Comparison of ENCODE assay signal across 12 cellular contexts in genomic region chr18:28365406-28365805, GRCh38.
DNase-seq lines count a peak whose midpoint lies in the region; FAIRE-seq and TF ChIP-seq lines count a peak whose summit lies in the region.
"Had no signal": no experiment of that assay in that cellular context is flagged by ENCODE, and none has a peak within 500 bp of the region (broad histone marks: within the 10 kb centered on the region; RNA-seq: fewer than 3 reads in every experiment).

No MANE protein-coding gene starts in this region.

- TF ChIP-seq POLR2A in endothelial cell of umbilical vein (IDR thresholded peaks at IDR 0.05; ENCODE audit: low read depth, low read length), result no peak
- no peak for TF ChIP-seq POLR2A in esophagus squamous epithelium (IDR thresholded peaks at IDR 0.05)

- H3K27ac ChIP-seq in endothelial cell of umbilical vein (ENCODE audit: insufficient read depth, low read depth, low read length) (no peak overlapping the region), esophagus squamous epithelium (no peak overlapping the region)
- H3K27ac ChIP-seq: right lobe of liver had no signal

- WGBS in esophagus squamous epithelium, 2 donors, result 25 to 42% methylated on average over 1 of the region's 1 CpG

- no peak overlapping the region for H2AFZ ChIP-seq in endothelial cell of umbilical vein (ENCODE audit: low read depth, low read length)

- H3K4me3 ChIP-seq in endothelial cell of umbilical vein (replicated peaks in 1 of 3; ENCODE audit: insufficient read depth in 1 of 3, low read depth in 1 of 3, low read length in 3 of 3) (no peak overlapping the region), esophagus squamous epithelium (no peak overlapping the region)
- H3K4me3 ChIP-seq: right lobe of liver had no signal

- no peak overlapping the region for H3K4me2 ChIP-seq in endothelial cell of umbilical vein (ENCODE audit: insufficient read depth, low read length)

- H3K27me3 ChIP-seq in endothelial cell of umbilical vein (ENCODE audit: control insufficient read depth in 2 of 2, insufficient read depth in 2 of 2, low read length in 2 of 2) (peaks cover 0 to 3% of the 10 kb centered on the region in 2 experiments), esophagus squamous epithelium (no peaks in the 10 kb centered on the region)
- H3K27me3 ChIP-seq: right lobe of liver had no signal

- POLR2A ChIA-PET in endothelial cell of umbilical vein (lab: Charles Lee), result no interaction called here

- TF ChIP-seq CTCF in endothelial cell of umbilical vein (IDR thresholded peaks at IDR 0.05; ENCODE audit: extremely low read depth in 1 of 2, insufficient read depth in 1 of 2, low read depth in 1 of 2, low read length in 2 of 2) (no peak), esophagus squamous epithelium (IDR thresholded peaks at IDR 0.05) (no peak)

- H3K36me3 ChIP-seq in endothelial cell of umbilical vein (ENCODE audit: control insufficient read depth in 2 of 2, extremely low read depth in 1 of 2, insufficient read depth in 2 of 2, low read length in 2 of 2) (no peaks in the 10 kb centered on the region), esophagus squamous epithelium (no peaks in the 10 kb centered on the region)
- H3K36me3 ChIP-seq: right lobe of liver had no signal

- no peak overlapping the region for H3K9ac ChIP-seq in endothelial cell of umbilical vein (replicated peaks; ENCODE audit: extremely low read depth, insufficient read depth, low read length)

- intact Hi-C loops in endothelial cell of umbilical vein (cut with micrococcal nuclease) (no loop called here), esophagus squamous epithelium (cut with DNase I) (no loop called here)

- no peaks in the 10 kb centered on the region for H3K9me1 ChIP-seq in endothelial cell of umbilical vein (replicated peaks; ENCODE audit: control insufficient read depth, extremely low read depth, insufficient read depth, low read length)

- no TSS peak for BruUV-seq in endothelial cell of umbilical vein (replicated peaks; lab: Mats Ljungman, UMichigan)

- H3K4me1 ChIP-seq in endothelial cell of umbilical vein (ENCODE audit: control insufficient read depth, extremely low read depth, insufficient read depth, low read length) (peaks cover 3% of the 10 kb centered on the region), esophagus squamous epithelium (no peaks in the 10 kb centered on the region)
- H3K4me1 ChIP-seq: right lobe of liver had no signal

- no peaks in the 10 kb centered on the region for H4K20me1 ChIP-seq in endothelial cell of umbilical vein (replicated peaks; ENCODE audit: control insufficient read depth, extremely low read depth, insufficient read depth, low read length)

- CTCF ChIA-PET in endothelial cell of umbilical vein (lab: Charles Lee), result interaction anchor here (1.1 kb wide), 1 partner anchor 11 kb away, joined by 3 read pairs; no protein-coding TSS in a partner anchor

- FAIRE-seq in endothelial cell of umbilical vein (lab: Jason Lieb, UNC), result peak; percentile 63
- FAIRE-seq: endometrium had no signal

- DNase-seq in HPDE6-E6E7 (ENCODE audit: extremely low spot score) (peak; percentile 48), NCI-H748 (lab: John Stamatoyannopoulos, UW; ENCODE audit: unreplicated experiment) (peak; percentile 68), endothelial cell of umbilical vein (ENCODE audit: low read depth, low spot score) (peak; percentile 40), pons (ENCODE audit: low spot score) (peak; percentile 3), activated gamma-delta T cell (lab: John Stamatoyannopoulos, UW) (no peak), SIG-M5 treated with dmso at 0.1 percent for 504 hours (lab: John Stamatoyannopoulos, UW; ENCODE audit: unreplicated experiment) (no peak), esophagus squamous epithelium (lab: John Stamatoyannopoulos, UW) (no peak)
- DNase-seq: activated CD4-positive, alpha-beta T cell treated with anti-CD3 and anti-CD28 coated beads for 48 hours; activated T-cell treated with anti-CD3 and anti-CD28 coated beads, Interleukin-2, amount 50 U/mL, for 48 hours; CD4-positive, alpha-beta memory T cell; right lobe of liver had no signal

- H3K9me3 ChIP-seq in endothelial cell of umbilical vein (replicated peaks; ENCODE audit: control insufficient read depth, insufficient read depth, low read length), result no peaks in the 10 kb centered on the region
- H3K9me3 ChIP-seq in esophagus squamous epithelium, result no peaks in the 10 kb centered on the region
- H3K9me3 ChIP-seq: right lobe of liver had no signal

- H3K79me2 ChIP-seq in endothelial cell of umbilical vein (ENCODE audit: control insufficient read depth, insufficient read depth, low read length), result no peaks in the 10 kb centered on the region

- dilution Hi-C loops in endothelial cell of umbilical vein (cut with MboI; ENCODE audit: extremely low pct_ligation_motif_present, low sequenced_read_pairs), result no loop called here

TF ChIP-seq in endothelial cell of umbilical vein, 7 proteins besides CTCF, POLR2A, EP300 and RAD21:
- TF ChIP-seq POLR2AphosphoS5 (IDR thresholded peaks at IDR 0.05; ENCODE audit: insufficient read depth, low read depth, low read length), result no peak
- no peak for TF ChIP-seq JUN (IDR thresholded peaks at IDR 0.05; ENCODE audit: borderline replicate concordance, insufficient read depth, insufficient read length, low read depth)
- no peak for TF ChIP-seq MAX (IDR thresholded peaks at IDR 0.05; ENCODE audit: insufficient read depth, insufficient read length)
- TF ChIP-seq GATA2 (IDR thresholded peaks at IDR 0.05; ENCODE audit: insufficient read depth, insufficient read length, low read depth, low read length), result no peak
- TF ChIP-seq FOS (IDR thresholded peaks at IDR 0.05; ENCODE audit: borderline replicate concordance, insufficient read depth, low read length), result peak; percentile 26
- TF ChIP-seq EZH2 (IDR thresholded peaks at IDR 0.05; ENCODE audit: borderline replicate concordance, low read depth, low read length, severe bottlenecking), result no peak
- TF ChIP-seq MYC (IDR thresholded peaks at IDR 0.05; ENCODE audit: low read depth, low read length), result no peak

Comparison
In these comparisons a context has a peak if more than half of its experiments do, and no peak if none do; other contexts are left out.
1. DNase-seq: peak in HPDE6-E6E7 (single experiment), NCI-H748 (single experiment), endothelial cell of umbilical vein (single experiment) and pons (single experiment); none in activated gamma-delta T cell (single experiment), SIG-M5 treated with dmso at 0.1 percent for 504 hours (single experiment) and esophagus squamous epithelium (single experiment).